In the genomic region with DNA sequence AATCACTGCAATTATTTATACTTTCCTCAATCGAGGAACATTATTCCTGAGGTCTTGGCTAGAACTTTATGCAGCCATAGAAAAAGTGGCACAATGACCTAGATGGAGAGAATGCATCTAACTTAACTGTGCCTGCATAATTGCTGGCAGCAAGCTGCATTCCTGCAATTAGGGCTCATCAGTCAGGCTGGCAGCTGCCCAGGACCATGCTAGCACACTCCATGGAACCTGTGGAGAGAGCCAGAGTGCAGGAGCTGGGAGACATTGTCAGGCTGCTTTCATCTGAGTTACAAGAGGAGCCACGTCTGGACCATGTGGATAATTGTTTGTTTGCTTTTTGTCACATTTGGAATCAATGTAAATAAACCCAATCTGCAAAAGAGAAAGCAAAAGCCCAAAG, we compare ENCODE assay signal across 15 cellular contexts.
DNase-seq lines count a peak whose midpoint lies in the region; ATAC-seq and TF ChIP-seq lines count a peak whose summit lies in the region.
"Had no signal": no experiment of that assay in that cellular context is flagged by ENCODE, and none has a peak within 500 bp of the region (broad histone marks: within the 10 kb centered on the region; RNA-seq: fewer than 3 reads in every experiment).

No MANE protein-coding gene starts in this region.

- no peak overlapping the region for H3K4me3 ChIP-seq in right cardiac atrium (ENCODE audit: low read length)
- H3K4me3 ChIP-seq: BLaER1, lung, psoas muscle, SK-N-MC, upper lobe of right lung had no signal

- WGBS in right cardiac atrium, result 28% methylated on average over 2 of the region's 2 CpGs

- H3K4me3 Mint-ChIP-seq in brain, result peak overlapping the region in 3 of 5 experiments; percentile 31 to 66 (median 41)

- peaks cover 0 to 4% (median 0%) of the 10 kb centered on the region in 5 experiments for H3K9me3 Mint-ChIP-seq in brain

- ATAC-seq in right cardiac atrium (peak; percentile 64 to 79), HG02759 (IDR thresholded peaks at IDR 0.05; ENCODE audit: unreplicated experiment) (no peak), HG03139 (IDR thresholded peaks at IDR 0.05; ENCODE audit: unreplicated experiment) (no peak)
- ATAC-seq: psoas muscle, upper lobe of right lung had no signal

- TF ChIP-seq CTCF in brain (conservative IDR thresholded peaks at IDR 0.05), result no peak

- H3K4me1 Mint-ChIP-seq in brain, result peaks cover 24% of the 10 kb centered on the region

- no peak overlapping the region for H3K27ac ChIP-seq in right cardiac atrium (ENCODE audit: low read length)
- H3K27ac ChIP-seq: BLaER1, psoas muscle, SK-N-MC, upper lobe of right lung had no signal

- no peaks in the 10 kb centered on the region for H3K9me3 ChIP-seq in right cardiac atrium (ENCODE audit: control insufficient read depth, low read length)
- H3K9me3 ChIP-seq: BLaER1, psoas muscle, upper lobe of right lung had no signal

- no peaks in the 10 kb centered on the region for H3K36me3 Mint-ChIP-seq in brain

- peaks cover 5% of the 10 kb centered on the region for H3K27me3 Mint-ChIP-seq in brain

- intact Hi-C loops in right cardiac atrium (cut with DNase I), result no loop called here

- DNase-seq in COR-L47 (lab: John Stamatoyannopoulos, UW), result peak; percentile 46
- DNase-seq in NCI-H2081 treated with DMSO at 0.1 percent for 48 hours (lab: John Stamatoyannopoulos, UW), result peak; percentile 91
- peak; percentile 47 to 79 (median 66) for DNase-seq in right cardiac atrium
- no peak for DNase-seq in activated CD8-positive, alpha-beta memory T cell treated with anti-CD3 and anti-CD28 coated beads, Interleukin-2, amount 50 U/mL, for 4 hours
- DNase-seq in foreskin melanocyte, result no peak
- DNase-seq: activated CD4-positive, alpha-beta T cell treated with anti-CD3 and anti-CD28 coated beads for 4 hours; cortex of kidney; psoas muscle; upper lobe of right lung had no signal

- H3K27me3 ChIP-seq in right cardiac atrium (ENCODE audit: control insufficient read depth, insufficient read depth), result no peaks in the 10 kb centered on the region
- H3K27me3 ChIP-seq: BLaER1, upper lobe of right lung had no signal

- peak overlapping the region in 3 of 5 experiments; percentile 56 to 81 (median 80) for H3K27ac Mint-ChIP-seq in brain

- no peaks in the 10 kb centered on the region for H3K4me1 ChIP-seq in right cardiac atrium (ENCODE audit: control insufficient read depth, insufficient read depth, low read length)
- H3K4me1 ChIP-seq: psoas muscle, upper lobe of right lung had no signal

Comparison
In these comparisons a context has a peak if more than half of its experiments do, and no peak if none do; other contexts are left out.
1. DNase-seq: peak in COR-L47 (single experiment), NCI-H2081 treated with DMSO at 0.1 percent for 48 hours (single experiment) and right cardiac atrium (3 of 3); none in activated CD8-positive, alpha-beta memory T cell treated with anti-CD3 and anti-CD28 coated beads, Interleukin-2, amount 50 U/mL, for 4 hours (single experiment) and foreskin melanocyte (single experiment).
2. ATAC-seq: peak in right cardiac atrium (2 of 2); none in HG02759 (single experiment) and HG03139 (single experiment).